Comparison of ENCODE assay signal across 24 cellular contexts in the genomic region with DNA sequence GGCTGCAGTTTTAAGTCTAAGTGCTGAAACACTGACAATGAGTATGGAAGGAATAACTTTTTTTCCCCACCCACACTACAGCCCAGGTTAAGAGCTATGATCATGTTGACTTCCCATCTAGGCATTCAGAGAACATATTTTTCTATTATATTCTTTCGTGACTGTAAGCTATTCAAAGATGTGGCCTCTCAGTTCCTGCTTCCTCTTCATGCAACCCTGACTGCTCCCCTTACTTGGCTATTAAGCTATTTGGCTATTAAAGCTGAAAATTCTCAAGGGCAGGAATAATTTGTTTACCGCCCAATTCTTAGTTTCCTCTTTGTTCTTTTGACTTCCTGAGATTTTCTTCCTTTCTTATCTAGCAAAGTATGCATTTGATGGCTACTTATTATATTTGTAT. TPM values are rescaled to one million over a fixed set of nuclear protein-coding genes. Genes with fewer than 3 reads are reported as not detected.
DNase-seq lines count a peak whose midpoint lies in the region; ATAC-seq and TF ChIP-seq lines count a peak whose summit lies in the region.
"Had no signal": no experiment of that assay in that cellular context is flagged by ENCODE, and none has a peak within 500 bp of the region (broad histone marks: within the 10 kb centered on the region; RNA-seq: fewer than 3 reads in every experiment).

No MANE protein-coding gene starts in this region.

- intact Hi-C loops in A673 (cut with micrococcal nuclease; ENCODE audit: unreplicated experiment): no loop called here
- intact Hi-C loops in prostate gland (cut with DNase I): no loop called here

- no peaks in the 10 kb centered on the region for H3K4me1 Mint-ChIP-seq in neural progenitor cell
- H3K4me1 Mint-ChIP-seq: CD4-positive, CD25-positive, alpha-beta regulatory T cell; CD8-positive, alpha-beta memory T cell had no signal

- H3K27ac Mint-ChIP-seq in neural progenitor cell: no peak overlapping the region
- H3K27ac Mint-ChIP-seq: CD4-positive, CD25-positive, alpha-beta regulatory T cell; CD8-positive, alpha-beta memory T cell had no signal

- H3K9me3 Mint-ChIP-seq in neural progenitor cell: peaks cover 4% of the 10 kb centered on the region

- no peak for TF ChIP-seq POLR2A in prostate gland (IDR thresholded peaks at IDR 0.05)

- no peaks in the 10 kb centered on the region for H3F3A ChIP-seq in neural progenitor cell (ENCODE audit: low read depth)

- no peaks in the 10 kb centered on the region for H3K36me3 Mint-ChIP-seq in neural progenitor cell
- H3K36me3 Mint-ChIP-seq: CD4-positive, CD25-positive, alpha-beta regulatory T cell; CD8-positive, alpha-beta memory T cell had no signal

- no peak overlapping the region for H3K4me2 ChIP-seq in neural progenitor cell

- 75% methylated on average over 2 of the region's 2 CpGs for WGBS in prostate gland

- ATAC-seq in GM18498 (IDR thresholded peaks at IDR 0.05; ENCODE audit: unreplicated experiment): no peak
- ATAC-seq: GM12878 had no signal

- peaks cover 6% of the 10 kb centered on the region for H3K9me3 ChIP-seq in A673 (ENCODE audit: low read depth, low read length, poor library complexity, severe bottlenecking)
- no peaks in the 10 kb centered on the region for H3K9me3 ChIP-seq in prostate gland
- no peaks in the 10 kb centered on the region for H3K9me3 ChIP-seq in neural progenitor cell (ENCODE audit: low read depth)
- H3K9me3 ChIP-seq: BE2C had no signal

- CTCF ChIA-PET in A673 (lab: Charles Lee): no interaction called here

- no peak overlapping the region for H3K4me3 Mint-ChIP-seq in neural progenitor cell
- H3K4me3 Mint-ChIP-seq: CD4-positive, CD25-positive, alpha-beta regulatory T cell; CD8-positive, alpha-beta memory T cell had no signal

- DNase-seq in A673 (ENCODE audit: low spot score): peak; percentile 42
- DNase-seq in dermis blood vessel endothelial cell: peak; percentile 76
- peak; percentile 56 to 64 for DNase-seq in lung microvascular endothelial cell (ENCODE audit: low read depth in 2 of 2)
- no peak for DNase-seq in prostate gland (ENCODE audit: low spot score)
- no peak for DNase-seq in NCI-H1048 (lab: John Stamatoyannopoulos, UW)
- DNase-seq in neural progenitor cell (ENCODE audit: low spot score): no peak
- DNase-seq: 8988T; ACHN; BE2C; C1 segment of cervical spinal cord; CD4-positive, CD25-positive, alpha-beta regulatory T cell; CD8-positive, alpha-beta memory T cell; COR-L47; DMS 273 treated with DMSO at 0.1 percent for 48 hours; DMS53; DND-41; EL; GM23248; HCEC 1CT; IMR-90 had no signal

- no peaks in the 10 kb centered on the region for H4K20me1 ChIP-seq in neural progenitor cell (ENCODE audit: low read depth)

- H2AFZ ChIP-seq in neural progenitor cell (replicated peaks): no peak overlapping the region
- H2AFZ ChIP-seq: GM23248 had no signal

- H3K4me3 ChIP-seq in A673 (ENCODE audit: low read depth, low read length, poor library complexity, severe bottlenecking): no peak overlapping the region
- no peak overlapping the region for H3K4me3 ChIP-seq in prostate gland
- no peak overlapping the region for H3K4me3 ChIP-seq in neural progenitor cell
- H3K4me3 ChIP-seq: GM12878, GM23248 had no signal

- H3K4me1 ChIP-seq in A673 (ENCODE audit: insufficient read depth, low read length, poor library complexity, severe bottlenecking) (peaks cover 20% of the 10 kb centered on the region), prostate gland (replicated peaks) (no peaks in the 10 kb centered on the region), neural progenitor cell (no peaks in the 10 kb centered on the region)
- H3K4me1 ChIP-seq: BE2C had no signal

- H3K27ac ChIP-seq in A673 (ENCODE audit: low read depth, low read length, poor library complexity, severe bottlenecking) (no peak overlapping the region), prostate gland (no peak overlapping the region), neural progenitor cell (no peak overlapping the region)
- H3K27ac ChIP-seq: GM23248, HL-60 had no signal

- H3K79me2 ChIP-seq in neural progenitor cell (ENCODE audit: low read depth): no peaks in the 10 kb centered on the region

- H3K27me3 ChIP-seq in A673 (replicated peaks; ENCODE audit: insufficient read depth, low read depth, low read length, poor library complexity) (no peaks in the 10 kb centered on the region), prostate gland (replicated peaks; ENCODE audit: insufficient read depth) (no peaks in the 10 kb centered on the region), neural progenitor cell (no peaks in the 10 kb centered on the region)
- H3K27me3 ChIP-seq: BE2C had no signal

- TF ChIP-seq CTCF in A673 (conservative IDR thresholded peaks at IDR 0.05; ENCODE audit: low read depth, low read length) (no peak), prostate gland (IDR thresholded peaks at IDR 0.05) (no peak), neural progenitor cell (IDR thresholded peaks at IDR 0.05) (no peak)

- POLR2A ChIA-PET in A673 (lab: Charles Lee; ENCODE audit: low non-redundant PET): no interaction called here

- H3K36me3 ChIP-seq in A673 (ENCODE audit: insufficient read depth, low read length, poor library complexity, severe bottlenecking) (no peaks in the 10 kb centered on the region), prostate gland (no peaks in the 10 kb centered on the region), neural progenitor cell (no peaks in the 10 kb centered on the region)
- H3K36me3 ChIP-seq: BE2C had no signal

- H3K27me3 Mint-ChIP-seq in neural progenitor cell (ENCODE audit: insufficient read depth, low read depth): no peaks in the 10 kb centered on the region
- H3K27me3 Mint-ChIP-seq: CD4-positive, CD25-positive, alpha-beta regulatory T cell had no signal

- H3K9ac ChIP-seq in neural progenitor cell: no peak overlapping the region
- H3K9ac ChIP-seq: GM23248 had no signal

- BruUV-seq in A673 (replicated peaks; lab: Mats Ljungman, UMichigan): no TSS peak

RNA-seq across cellular contexts. Expression of gene ALDH1A1, which starts 18.6 kb away (rescaled TPM):
- total RNA-seq in A673 (2021) (8.7 and 8.8 TPM in 2 replicates), dermis blood vessel endothelial cell (1,650 and 2,914 TPM in 2 replicates), lung microvascular endothelial cell (1,079 and 3,265 TPM in 2 replicates), prostate gland (100 to 1,000 TPM in 1 of 2 donors, 10 to 100 TPM in 1; 16.8 to 427 TPM), neural progenitor cell (ENCODE audit: low replicate concordance) (not detected in 2 replicates)
- total RNA-seq: G401, GM23248, IMR-90 had no signal

Comparison
In these comparisons a context has a peak if more than half of its experiments do, and no peak if none do; other contexts are left out.
1. DNase-seq: peak in A673 (single experiment), dermis blood vessel endothelial cell (single experiment) and lung microvascular endothelial cell (2 of 2); none in prostate gland (single experiment), NCI-H1048 (single experiment) and neural progenitor cell (single experiment).